3 cellular contexts compared by ENCODE assay signal in the genomic region with DNA sequence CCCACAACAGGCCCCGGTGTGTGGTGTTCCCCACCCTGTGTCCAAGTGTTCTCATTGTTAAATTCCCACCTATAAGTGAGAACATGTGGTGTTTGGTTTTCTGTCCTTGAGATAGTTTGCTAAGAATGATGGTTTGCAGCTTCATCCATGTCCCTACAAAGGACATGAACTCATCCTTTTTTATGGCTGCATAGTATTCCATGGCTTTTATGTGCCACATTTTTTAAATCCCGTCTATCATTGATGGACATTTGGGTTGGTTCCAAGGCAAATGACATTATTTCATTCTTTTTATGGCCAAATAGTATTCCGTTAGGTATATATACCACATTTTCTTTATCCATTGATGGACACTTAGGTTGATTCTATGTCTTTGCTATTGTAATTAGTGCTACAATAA.
DNase-seq lines count a peak whose midpoint lies in the region; ATAC-seq, FAIRE-seq and TF ChIP-seq lines count a peak whose summit lies in the region.
"Not testable (repeated sequence)": the region's sequence is repeated elsewhere in the genome, so short reads cannot be mapped to it uniquely, and the experiment has no call there.

No MANE protein-coding gene starts in this region.

- not testable (repeated sequence) for H3K4ac ChIP-seq in H1 (replicated peaks; ENCODE audit: insufficient read length, low read depth, low read length)

- not testable (repeated sequence) for H3K23ac ChIP-seq in H1 (ENCODE audit: insufficient read length)

- TF ChIP-seq POLR2A in K562 (conservative IDR thresholded peaks at IDR 0.05); H1 (IDR thresholded peaks at IDR 0.05; ENCODE audit: control extremely low read depth in 1 of 2, low read depth in 2 of 2, low read length in 2 of 2): not testable (repeated sequence)

- not testable (repeated sequence) for H3K9me3 ChIP-seq in HEK293 (ENCODE audit: control insufficient read depth, insufficient read depth, low read depth, low read length); K562 (replicated peaks; ENCODE audit: control insufficient read depth, insufficient read depth, low read depth, low read length); H1 (ENCODE audit: insufficient read depth in 2 of 2, low read depth in 1 of 2, low read length in 1 of 2)

- not testable (repeated sequence) for BruUV-seq in K562 (replicated peaks; lab: Mats Ljungman, UMichigan)

- not testable (repeated sequence) for H2BK12ac ChIP-seq in H1 (ENCODE audit: low read depth, low read length)

- H3K9ac ChIP-seq in K562 (ENCODE audit: insufficient read depth in 1 of 2, low read depth in 2 of 2, low read length in 2 of 2); H1 (replicated peaks in 1 of 4; ENCODE audit: extremely low read depth in 1 of 4, low read depth in 3 of 4, low read length in 3 of 4): not testable (repeated sequence)

- not testable (repeated sequence) for H3K79me2 ChIP-seq in K562 (ENCODE audit: control insufficient read depth, insufficient read depth, low read length); H1 (ENCODE audit: control insufficient read depth in 1 of 2, insufficient read depth in 2 of 2, low read length in 2 of 2)

- DNase-seq in K562 (ENCODE audit: extremely low read depth in 1 of 4, low spot score in 3 of 4); H1 (ENCODE audit: low read depth in 1 of 2, low spot score in 2 of 2): not testable (repeated sequence)

- not testable (repeated sequence) for H3K4me3 ChIP-seq in HEK293 (ENCODE audit: low read depth, low read length); K562; H1 (ENCODE audit: extremely low read depth in 1 of 4, insufficient read depth in 2 of 4, low read depth in 3 of 4, low read length in 4 of 4)

- H4K5ac ChIP-seq in H1 (ENCODE audit: insufficient read length, low read depth, low read length): not testable (repeated sequence)

- CTCF ChIA-PET in HEK293 (lab: Yijun Ruan, JAX): not testable (repeated sequence)
- CTCF ChIA-PET in K562 (lab: Yijun Ruan, JAX; ENCODE audit: low intra/inter-chr PET ratio): interaction anchor here (0.6 kb wide), 1 partner anchor 545 kb away, joined by 9 read pairs; no protein-coding TSS in a partner anchor
- CTCF ChIA-PET in H1 (lab: Charles Lee; ENCODE audit: partially characterized antibody): interaction anchor here (0.7 kb wide), 1 partner anchor 387 kb away, joined by 3 read pairs; no protein-coding TSS in a partner anchor

- not testable (repeated sequence) for TF ChIP-seq RAD21 in K562 (CRISPR knock-in tag; conservative IDR thresholded peaks at IDR 0.05 in 1 of 2, IDR thresholded peaks at IDR 0.05 in 1 of 2); H1 (IDR thresholded peaks at IDR 0.05 in 1 of 2, conservative IDR thresholded peaks at IDR 0.05 in 1 of 2; ENCODE audit: low read depth in 2 of 2, low read length in 2 of 2)

- WGBS in K562 (ENCODE audit: insufficient coverage, low coverage, missing lambda C conversion rate): 55% methylated on average over 3 of the region's 3 CpGs
- WGBS in H1 (ENCODE audit: extremely low coverage in 1 of 2, insufficient coverage in 1 of 2, insufficient read length in 1 of 2, insufficient replicate concordance in 2 of 2, low coverage in 1 of 2, low lambda C conversion rate in 2 of 2, missing lambda C conversion rate in 1 of 2), 2 experiments: 89% methylated on average over 3 of the region's 3 CpGs; no CpG with 5 or more reads in 1 of the 2 experiments

- not testable (repeated sequence) for ATAC-seq in K562

- not testable (repeated sequence) for H3K9me1 ChIP-seq in K562 (ENCODE audit: control insufficient read depth, insufficient read depth, low read length)

- intact Hi-C loops in K562 (cut with micrococcal nuclease): not testable (repeated sequence)

- not testable (repeated sequence) for H2BK15ac ChIP-seq in H1 (ENCODE audit: low read length)

- H3K4me1 ChIP-seq in HEK293 (ENCODE audit: control insufficient read depth, insufficient read depth, low read length); K562 (replicated peaks in 1 of 2; ENCODE audit: control insufficient read depth in 2 of 2, insufficient read depth in 2 of 2, low read length in 2 of 2): not testable (repeated sequence)
- H3K4me1 ChIP-seq in H1 (replicated peaks in 1 of 4; ENCODE audit: control insufficient read depth in 3 of 4, insufficient read depth in 4 of 4, low read length in 3 of 4): peaks cover 0 to 11% (median 0%) of the 10 kb centered on the region in 4 experiments; a peak in 3 of 7 replicates

- H2BK120ac ChIP-seq in H1 (replicated peaks; ENCODE audit: low read depth, low read length): not testable (repeated sequence)

- H4K20me1 ChIP-seq in K562 (replicated peaks; ENCODE audit: control insufficient read depth, insufficient read depth, low read length); H1 (replicated peaks in 1 of 2; ENCODE audit: control insufficient read depth in 1 of 2, insufficient read depth in 2 of 2, low read length in 2 of 2): not testable (repeated sequence)

- not testable (repeated sequence) for H2BK5ac ChIP-seq in H1 (ENCODE audit: low read depth, low read length)

- TF ChIP-seq EP300 in K562 (IDR thresholded peaks at IDR 0.05; ENCODE audit: low read length); H1 (IDR thresholded peaks at IDR 0.05; ENCODE audit: borderline replicate concordance in 1 of 2, low read depth in 2 of 2, low read length in 2 of 2): not testable (repeated sequence)

- not testable (repeated sequence) for H3K36me3 ChIP-seq in HEK293 (ENCODE audit: control insufficient read depth in 2 of 2, insufficient read depth in 1 of 2, low read length in 2 of 2); K562 (ENCODE audit: control insufficient read depth, insufficient read depth, low read length); H1 (ENCODE audit: control insufficient read depth in 2 of 4, insufficient read depth in 4 of 4, low read length in 3 of 4)

- H4K91ac ChIP-seq in H1 (replicated peaks; ENCODE audit: insufficient read length, low read length): not testable (repeated sequence)

- in situ Hi-C loops in K562 (cut with MboI): not testable (repeated sequence)

- H3K4me2 ChIP-seq in K562 (ENCODE audit: insufficient read depth, low read length); H1 (ENCODE audit: insufficient read depth in 1 of 2, low read depth in 2 of 2, low read length in 2 of 2): not testable (repeated sequence)

- POLR2A ChIA-PET in HEK293 (lab: Yijun Ruan, JAX); K562 (lab: Yijun Ruan, JAX); H1 (lab: Charles Lee; ENCODE audit: partially characterized antibody): not testable (repeated sequence)

- H3K18ac ChIP-seq in H1 (ENCODE audit: extremely low read depth, low read length): not testable (repeated sequence)

- not testable (repeated sequence) for H2BK20ac ChIP-seq in H1 (ENCODE audit: low read length)

- H3K27ac ChIP-seq in HEK293 (ENCODE audit: extremely low read depth, low read depth, low read length); K562 (ENCODE audit: extremely low read depth, low read depth, low read length); H1 (ENCODE audit: low read depth, low read length): not testable (repeated sequence)

- not testable (repeated sequence) for H3K56ac ChIP-seq in H1 (replicated peaks; ENCODE audit: insufficient read length, low read depth, low read length)

- H2AFZ ChIP-seq in K562 (ENCODE audit: low read depth, low read length); H1 (ENCODE audit: low read length): not testable (repeated sequence)

- not testable (repeated sequence) for H3K27me3 ChIP-seq in K562 (ENCODE audit: control insufficient read depth in 2 of 2, insufficient read depth in 2 of 2, low read length in 2 of 2); H1 (replicated peaks in 1 of 4; ENCODE audit: control insufficient read depth in 3 of 4, extremely low read depth in 1 of 4, insufficient read depth in 3 of 4, low read length in 3 of 4)

- H4K8ac ChIP-seq in H1 (ENCODE audit: extremely low read depth, insufficient read depth, low read length): not testable (repeated sequence)

- not testable (repeated sequence) for TF ChIP-seq CTCF in HEK293 (tag by site-specific recombination; IDR thresholded peaks at IDR 0.05); K562 (IDR thresholded peaks at IDR 0.05 in 2 of 3, conservative IDR thresholded peaks at IDR 0.05 in 1 of 3; ENCODE audit: insufficient read depth in 2 of 3, low read depth in 1 of 3, low read length in 3 of 3); H1 (IDR thresholded peaks at IDR 0.05; ENCODE audit: control extremely low read depth in 1 of 3, insufficient read depth in 1 of 3, low read depth in 1 of 3, low read length in 3 of 3)

- not testable (repeated sequence) for FAIRE-seq in K562 (lab: Jason Lieb, UNC); H1 (lab: Jason Lieb, UNC)

- not testable (repeated sequence) for H2AK5ac ChIP-seq in H1 (ENCODE audit: low read depth, low read length)

- not testable (repeated sequence) for H3K23me2 ChIP-seq in H1 (ENCODE audit: low read depth, low read length)

- not testable (repeated sequence) for H3K79me1 ChIP-seq in H1 (ENCODE audit: low read depth, low read length)

- H3K14ac ChIP-seq in H1 (ENCODE audit: insufficient read length): not testable (repeated sequence)

TF ChIP-seq in HEK293, 187 proteins besides CTCF, POLR2A, EP300 and RAD21 (continues in another document):
- peak; percentile 69; the same call in 1 of the 2 replicates for TF ChIP-seq ZNF580 (tag by site-specific recombination; IDR thresholded peaks at IDR 0.05)

TF ChIP-seq in K562, 482 proteins besides CTCF, POLR2A, EP300 and RAD21:
- peak; percentile 90 for TF ChIP-seq ZNF146 (CRISPR knock-in tag; IDR thresholded peaks at IDR 0.05; ENCODE audit: unreplicated experiment)
- TF ChIP-seq BCOR (IDR thresholded peaks at IDR 0.05): 0 out of 2 replicates have a peak, but pooled peaks have one; percentile 20
- peak; percentile 50 for TF ChIP-seq RBM25 (IDR thresholded peaks at IDR 0.05; ENCODE audit: low read depth, low read length, severe bottlenecking)

TF ChIP-seq in H1, 55 proteins besides CTCF, POLR2A, EP300 and RAD21:
- TF ChIP-seq KDM1A (IDR thresholded peaks at IDR 0.05; ENCODE audit: borderline replicate concordance, low read length): 0 out of 2 replicates have a peak, but pooled peaks have one; percentile 24
